Comparison of ENCODE assay signal across 11 cellular contexts in genomic region chrX:37745835-37746234, GRCh38. TPM values are rescaled to one million over a fixed set of nuclear protein-coding genes. Genes with fewer than 3 reads are reported as not detected.
DNase-seq lines count a peak whose midpoint lies in the region; ATAC-seq lines count a peak whose summit lies in the region.
"Had no signal": no experiment of that assay in that cellular context is flagged by ENCODE, and none has a peak within 500 bp of the region (broad histone marks: within the 10 kb centered on the region; RNA-seq: fewer than 3 reads in every experiment).

No MANE protein-coding gene starts in this region.

- H3K18ac ChIP-seq in mesendoderm (ENCODE audit: low read length) = no peak overlapping the region

- H3K79me2 ChIP-seq in mesendoderm (ENCODE audit: control insufficient read depth, insufficient read depth, low read length) = no peaks in the 10 kb centered on the region

- no peak for DNase-seq in central memory CD8-positive, alpha-beta T cell (ENCODE audit: low spot score in 2 of 2)
- DNase-seq in NCI-H345 (lab: John Stamatoyannopoulos, UW) = no peak
- DNase-seq in mesendoderm = no peak
- DNase-seq in NCI-H1436 (lab: John Stamatoyannopoulos, UW) = no peak
- DNase-seq in NCI-H526 treated with DMSO at 0.1 percent for 48 hours (lab: John Stamatoyannopoulos, UW) = no peak

- H3K27me3 Mint-ChIP-seq in central memory CD8-positive, alpha-beta T cell = no peaks in the 10 kb centered on the region

- H2BK15ac ChIP-seq in mesendoderm (replicated peaks; ENCODE audit: low read depth) = no peak overlapping the region

- no peaks in the 10 kb centered on the region for H3K36me3 ChIP-seq in mesendoderm (ENCODE audit: control insufficient read depth, insufficient read depth, low read length)

- H3K4me2 ChIP-seq in mesendoderm (ENCODE audit: low read length) = no peak overlapping the region

- no peak overlapping the region for H3K27ac Mint-ChIP-seq in central memory CD8-positive, alpha-beta T cell (ENCODE audit: low read depth)
- H3K27ac Mint-ChIP-seq: brain, T-cell had no signal

- H3K4me1 Mint-ChIP-seq in central memory CD8-positive, alpha-beta T cell = peaks cover 14% of the 10 kb centered on the region
- H3K4me1 Mint-ChIP-seq: brain had no signal

- H3K23ac ChIP-seq in mesendoderm (ENCODE audit: low read length) = no peak overlapping the region

- no peak overlapping the region for H4K5ac ChIP-seq in mesendoderm (ENCODE audit: low read length)

- H3K4ac ChIP-seq in mesendoderm (ENCODE audit: low read depth, low read length) = no peak overlapping the region

- ATAC-seq in GM18519 (IDR thresholded peaks at IDR 0.05; ENCODE audit: low FRiP score, unreplicated experiment) = peak; percentile 15
- ATAC-seq in GM21447 (IDR thresholded peaks at IDR 0.05; ENCODE audit: unreplicated experiment) = peak; percentile 46
- ATAC-seq in HG03342 (IDR thresholded peaks at IDR 0.05; ENCODE audit: unreplicated experiment) = peak; percentile 29
- peak; percentile 28 for ATAC-seq in central memory CD8-positive, alpha-beta T cell (replicated peaks; ENCODE audit: extremely low read depth, poor library complexity, severe bottlenecking)

- no peak overlapping the region for H3K9ac ChIP-seq in mesendoderm (ENCODE audit: low read length)

- no peak overlapping the region for H2BK5ac ChIP-seq in mesendoderm (ENCODE audit: low read length)

- peak overlapping the region; percentile 27 for H3K4me3 Mint-ChIP-seq in central memory CD8-positive, alpha-beta T cell
- H3K4me3 Mint-ChIP-seq: brain, T-cell had no signal

- no peaks in the 10 kb centered on the region for H3K27me3 ChIP-seq in mesendoderm (ENCODE audit: insufficient read depth, low read length, poor library complexity)

- no peak overlapping the region for H2AK5ac ChIP-seq in mesendoderm (ENCODE audit: low read length)

- H3K79me1 ChIP-seq in mesendoderm (ENCODE audit: low read length) = no peaks in the 10 kb centered on the region

- no CpG with 5 or more reads among the region's 1 CpG for WGBS in mesendoderm (ENCODE audit: extremely low coverage, insufficient coverage, low lambda C conversion rate)

- H3K4me3 ChIP-seq in mesendoderm (ENCODE audit: low read length) = no peak overlapping the region
- H3K4me3 ChIP-seq: K562 had no signal

- H3K36me3 Mint-ChIP-seq in central memory CD8-positive, alpha-beta T cell (ENCODE audit: insufficient read depth) = no peaks in the 10 kb centered on the region
- H3K36me3 Mint-ChIP-seq: brain, T-cell had no signal

- no peak overlapping the region for H2BK120ac ChIP-seq in mesendoderm (ENCODE audit: low read depth, low read length)

- no peak overlapping the region for H3K27ac ChIP-seq in mesendoderm (ENCODE audit: low read depth, low read length)

- no peaks in the 10 kb centered on the region for H3K4me1 ChIP-seq in mesendoderm (ENCODE audit: control insufficient read depth, low read depth, low read length)

- H3K56ac ChIP-seq in mesendoderm (ENCODE audit: low read length) = no peak overlapping the region

- H3K9me3 Mint-ChIP-seq in central memory CD8-positive, alpha-beta T cell = no peaks in the 10 kb centered on the region
- H3K9me3 Mint-ChIP-seq: T-cell had no signal

- no peak overlapping the region for H4K8ac ChIP-seq in mesendoderm (ENCODE audit: low read depth, low read length)

RNA-seq across cellular contexts. Expression of gene CYBB, which starts 34.0 kb away (rescaled TPM):
- 0.08 TPM for polyA plus RNA-seq in mesendoderm (2013, experiment 1 of 2)
- polyA plus RNA-seq in mesendoderm (2013, experiment 2 of 2) = 0.06 TPM
